Comparison of ENCODE assay signal across 28 cellular contexts in genomic region chr12:30568453-30568852, GRCh38.
"Had no signal": no experiment of that assay in that cellular context is flagged by ENCODE, and none has a peak within 500 bp of the region (broad histone marks: within the 10 kb centered on the region; RNA-seq: fewer than 3 reads in every experiment).

No MANE protein-coding gene starts in this region.

- ATAC-seq: effector memory CD8-positive, alpha-beta T cell; esophagus mucosa; foreskin keratinocyte; gastrocnemius medialis; gastroesophageal sphincter; heart left ventricle; heart right ventricle had no signal

- H3K4me3 ChIP-seq: colonic mucosa, coronary artery, dorsolateral prefrontal cortex, esophagus muscularis mucosa, esophagus squamous epithelium, gastrocnemius medialis, gastroesophageal sphincter, heart left ventricle, heart right ventricle, hepatocyte had no signal

- H3K27ac ChIP-seq: colonic mucosa, coronary artery, dorsolateral prefrontal cortex, epithelial cell of prostate, esophagus muscularis mucosa, esophagus squamous epithelium, foreskin keratinocyte, gastrocnemius medialis, gastroesophageal sphincter, heart left ventricle, heart right ventricle had no signal

- H3K27me3 ChIP-seq: colonic mucosa, esophagus muscularis mucosa, esophagus squamous epithelium, foreskin keratinocyte, gastrocnemius medialis, gastroesophageal sphincter, heart left ventricle, heart right ventricle, hepatocyte had no signal

- H3K9me3 ChIP-seq: colonic mucosa, esophagus squamous epithelium, gastrocnemius medialis, gastroesophageal sphincter had no signal

- H3K4me1 ChIP-seq: colonic mucosa, esophagus squamous epithelium, foreskin keratinocyte, gastrocnemius medialis, gastroesophageal sphincter, heart right ventricle had no signal

- DNase-seq: colonic mucosa; cortex of kidney; dermis blood vessel endothelial cell; dorsolateral prefrontal cortex; effector CD4-positive, alpha-beta T cell; effector CD8-positive, alpha-beta T cell; effector memory CD4-positive, alpha-beta T cell; effector memory CD8-positive, alpha-beta T cell; endodermal cell; erythroblast; esophagus squamous epithelium; foreskin fibroblast; foreskin keratinocyte; foreskin melanocyte; gastrocnemius medialis; glutamatergic neuron; head of caudate nucleus; heart left ventricle; heart right ventricle had no signal

- H3K36me3 ChIP-seq: colonic mucosa, esophagus muscularis mucosa, esophagus squamous epithelium, gastrocnemius medialis, gastroesophageal sphincter, heart left ventricle, heart right ventricle had no signal

- FAIRE-seq: endometrium, endothelial cell of umbilical vein, frontal cortex had no signal
